In genomic region chr3:127454051-127454450, GRCh38 we compare ENCODE assay signal across 35 cellular contexts.
DNase-seq lines count a peak whose midpoint lies in the region; ATAC-seq and TF ChIP-seq lines count a peak whose summit lies in the region.
"Had no signal": no experiment of that assay in that cellular context is flagged by ENCODE, and none has a peak within 500 bp of the region (broad histone marks: within the 10 kb centered on the region; RNA-seq: fewer than 3 reads in every experiment).

No MANE protein-coding gene starts in this region.

- intact Hi-C loops in left cardiac atrium (cut with DNase I), result loop anchor here (2.0 to 10.0 kb wide), 5 partner anchors 439 to 929 kb away; partner anchors contain the start of gene CHST13 (in 1 of the 2)
- intact Hi-C loops in right cardiac atrium (cut with DNase I), result loop anchor here in 2 of 4 donors (5.0 to 10.0 kb wide), 3 partner anchors 469 to 772 kb away; partner anchors contain the start of gene PLXNA1 (in 1 of the 2)

- no peak overlapping the region for H3K4me3 ChIP-seq in right cardiac atrium (ENCODE audit: low read length)
- H3K4me3 ChIP-seq: adrenal gland, esophagus squamous epithelium, lower lobe of right lung, MG63, tibial nerve had no signal

- H3K4me1 ChIP-seq in right cardiac atrium (ENCODE audit: control insufficient read depth, insufficient read depth, low read length), result no peaks in the 10 kb centered on the region
- H3K4me1 ChIP-seq: parathyroid adenoma had no signal

- ATAC-seq in left cardiac atrium, result no peak
- no peak for ATAC-seq in right cardiac atrium
- no peak for ATAC-seq in omental fat pad (ENCODE audit: low FRiP score)
- ATAC-seq in GM18873 (IDR thresholded peaks at IDR 0.05; ENCODE audit: low FRiP score, unreplicated experiment), result no peak
- ATAC-seq in GM18505 (IDR thresholded peaks at IDR 0.05; ENCODE audit: unreplicated experiment), result no peak
- ATAC-seq: activated CD4-positive, alpha-beta T cell treated with anti-CD3 and anti-CD28 coated beads for 36 hours; activated T-cell treated with anti-CD3 and anti-CD28 coated beads, Interleukin-2, amount 50 U/mL, for 72 hours; foreskin keratinocyte; lower lobe of right lung; PC-3; stimulated activated naive CD8-positive, alpha-beta T cell treated with anti-CD3 and anti-CD28 coated beads, Interleukin-15, amount 100 ng/mL, for 72 hours had no signal

- no peaks in the 10 kb centered on the region for H3K27me3 ChIP-seq in right cardiac atrium (ENCODE audit: control insufficient read depth, insufficient read depth)
- H3K27me3 ChIP-seq: MG63 had no signal

- WGBS in right cardiac atrium, result 86% methylated on average over 1 of the region's 1 CpG

- no peaks in the 10 kb centered on the region for H3K9me3 ChIP-seq in right cardiac atrium (ENCODE audit: control insufficient read depth, low read length)
- H3K9me3 ChIP-seq: adrenal gland, Caco-2, esophagus squamous epithelium, lower lobe of right lung, MG63, tibial nerve had no signal

- no peak for TF ChIP-seq POLR2A in GM18505 (IDR thresholded peaks at IDR 0.05; ENCODE audit: borderline replicate concordance, extremely low read depth, insufficient read depth, insufficient read length)

- no peak overlapping the region for H3K27ac ChIP-seq in right cardiac atrium (ENCODE audit: low read length)
- H3K27ac ChIP-seq: 22Rv1, adrenal gland, esophagus squamous epithelium, foreskin keratinocyte, KMS-11, lower lobe of right lung, parathyroid adenoma, tibial nerve had no signal

- DNase-seq in DMS 273 (lab: John Stamatoyannopoulos, UW; ENCODE audit: unreplicated experiment) (peak; percentile 31), DMS 273 treated with DMSO at 0.1 percent for 48 hours (lab: John Stamatoyannopoulos, UW) (no peak), left cardiac atrium (peak; percentile 12), right cardiac atrium (no peak), omental fat pad (ENCODE audit: low spot score) (peak; percentile 4), NCI-H1694 treated with DMSO at 0.1 percent for 48 hours (lab: John Stamatoyannopoulos, UW) (no peak)
- DNase-seq: activated CD4-positive, alpha-beta T cell treated with anti-CD3 and anti-CD28 coated beads for 36 hours; activated naive CD4-positive, alpha-beta T cell treated with Interleukin-2 at 50 U/mL for 16 hours; activated T-cell treated with anti-CD3 and anti-CD28 coated beads, Interleukin-2, amount 50 U/mL, for 72 hours; C1 segment of cervical spinal cord; dermis blood vessel endothelial cell; DMS79; esophagus squamous epithelium; foreskin keratinocyte; lower lobe of right lung; MG63; NCI-H1105 treated with DMSO at 0.1 percent for 48 hours; NCI-H1930; NCI-H2171 treated with DMSO at 0.1 percent for 48 hours; NCI-H510A; nephron progenitor cell; PC-3; Right ventricle myocardium superior; stimulated activated CD4-positive, alpha-beta T cell treated with anti-CD3 and anti-CD28 coated beads, Interleukin-12 subunit alpha, Interleukin-12 subunit beta, amount 100 ng/mL, for 4 hours; stimulated activated CD4-positive, alpha-beta T cell treated with anti-CD3 and anti-CD28 coated beads, Interleukin-2, amount 100 ng/mL, for 48 hours; stimulated activated naive CD8-positive, alpha-beta T cell treated with anti-CD3 and anti-CD28 coated beads, Interleukin-15, amount 100 ng/mL, for 72 hours; T-helper 2 cell had no signal

- TF ChIP-seq CTCF in omental fat pad (IDR thresholded peaks at IDR 0.05), result no peak

Comparison
In these comparisons a context has a peak if more than half of its experiments do, and no peak if none do; other contexts are left out.
1. DNase-seq: peak in DMS 273 (single experiment), left cardiac atrium (single experiment) and omental fat pad (single experiment); none in DMS 273 treated with DMSO at 0.1 percent for 48 hours (single experiment), right cardiac atrium (0 of 3) and NCI-H1694 treated with DMSO at 0.1 percent for 48 hours (single experiment).